In the genomic region with DNA sequence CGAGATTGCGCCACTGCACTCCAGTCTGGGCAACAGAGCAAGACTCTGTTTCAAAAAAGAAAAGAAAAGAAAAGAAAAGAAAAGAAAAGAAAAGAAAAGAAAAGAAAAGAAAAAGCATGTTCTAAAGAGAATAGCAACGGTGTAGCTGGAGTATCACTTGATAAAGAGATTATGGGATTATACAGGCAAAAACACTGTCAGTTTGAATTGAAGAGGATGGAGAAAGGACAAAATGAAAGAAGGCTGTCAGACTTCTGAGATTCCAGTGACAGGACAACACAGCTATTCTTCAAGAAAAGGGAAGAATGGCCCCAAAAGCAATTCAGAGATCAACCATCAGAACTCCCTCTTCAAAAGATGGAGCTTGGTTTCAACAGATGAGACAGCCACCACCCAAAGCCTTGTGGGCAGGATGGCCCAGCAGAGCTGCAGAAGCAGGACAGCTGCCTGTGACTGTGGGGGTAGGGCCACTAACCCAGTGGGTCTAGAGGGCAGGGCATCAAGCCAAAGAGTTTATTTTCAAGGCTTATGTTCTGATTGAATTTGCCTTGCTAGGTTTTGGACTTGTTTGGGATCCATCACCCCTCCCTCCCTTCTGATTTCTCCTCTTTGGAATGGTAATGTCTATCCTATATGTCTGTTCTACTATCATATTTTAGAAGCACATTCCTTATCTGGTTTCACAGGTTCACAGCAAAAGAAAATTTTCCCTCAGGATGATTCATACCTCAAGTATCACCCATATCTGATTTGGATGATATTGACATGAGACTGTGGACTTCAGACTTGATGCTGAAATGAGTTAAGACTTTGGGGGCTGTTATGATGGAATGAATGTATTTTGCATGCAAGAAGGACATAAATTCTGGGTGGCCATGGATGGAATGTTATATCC, we compare ENCODE assay signal across 12 cellular contexts. TPM values are rescaled to one million over a fixed set of nuclear protein-coding genes. Genes with fewer than 3 reads are reported as not detected.
A peak's percentile ranks its signal among the peaks of the same experiment; 100 is the strongest.
DNase-seq lines count a peak whose midpoint lies in the region; ATAC-seq and TF ChIP-seq lines count a peak whose summit lies in the region.
"Had no signal": no experiment of that assay in that cellular context is flagged by ENCODE, and none has a peak within 500 bp of the region (broad histone marks: within the 10 kb centered on the region; RNA-seq: fewer than 3 reads in every experiment).

No MANE protein-coding gene starts in this region.

- no peak overlapping the region for H3K4me3 Mint-ChIP-seq in endodermal cell

- H3K9me3 ChIP-seq in SJCRH30 (replicated peaks) (peaks cover 3% of the 10 kb centered on the region; the same call in 1 of the 2 replicates), endodermal cell (ENCODE audit: control insufficient read depth, low read length) (peaks cover 5% of the 10 kb centered on the region)

- H3K27me3 Mint-ChIP-seq in endodermal cell (ENCODE audit: insufficient read depth): no peaks in the 10 kb centered on the region

- TF ChIP-seq CTCF in endodermal cell (conservative IDR thresholded peaks at IDR 0.05): no peak

- intact Hi-C loops in head of caudate nucleus (cut with DNase I): no loop called here

- WGBS in endodermal cell (ENCODE audit: insufficient coverage in 1 of 2, insufficient read length in 1 of 2), 2 experiments: 84 to 100% methylated on average over 1 to 3 of the region's 3 CpGs

- H3K4me1 ChIP-seq in SJCRH30: peaks cover 13% of the 10 kb centered on the region
- H3K4me1 ChIP-seq in endodermal cell (ENCODE audit: control insufficient read depth, insufficient read depth, low read length): peaks cover 10% of the 10 kb centered on the region

- no peak overlapping the region for H3K4me3 ChIP-seq in SJCRH30
- no peak overlapping the region for H3K4me3 ChIP-seq in endodermal cell (ENCODE audit: low read length)
- H3K4me3 ChIP-seq: left ventricle myocardium inferior had no signal

- H3K4me1 Mint-ChIP-seq in endodermal cell: peaks cover 17% of the 10 kb centered on the region

- H3K27me3 ChIP-seq in SJCRH30 (no peaks in the 10 kb centered on the region), endodermal cell (ENCODE audit: control insufficient read depth, insufficient read depth, low read length, poor library complexity, severe bottlenecking) (no peaks in the 10 kb centered on the region)

- H3K27ac Mint-ChIP-seq in endodermal cell: peak overlapping the region; percentile 4

- H3K9me3 Mint-ChIP-seq in endodermal cell: no peaks in the 10 kb centered on the region

- peak in 2 of 3 donors; percentile 21 to 33 for DNase-seq in stimulated activated CD4-positive, alpha-beta T cell treated with anti-CD3 and anti-CD28 coated beads, Interleukin-12 subunit alpha, Interleukin-12 subunit beta, amount 100 ng/mL, for 48 hours (ENCODE audit: low read depth in 2 of 3, low spot score in 1 of 3)
- DNase-seq in stimulated activated CD4-positive, alpha-beta T cell treated with anti-CD3 and anti-CD28 coated beads, Interleukin-4, amount 100 ng/mL, for 1 hour: no peak
- DNase-seq in SJCRH30: peak; percentile 51 to 62
- no peak for DNase-seq in endodermal cell
- DNase-seq in head of caudate nucleus: no peak
- DNase-seq in GM03348 (ENCODE audit: low spot score): no peak
- DNase-seq: left ventricle myocardium inferior, NCI-H2029, SHP77 had no signal

- H3K9ac ChIP-seq in endodermal cell (ENCODE audit: extremely low read depth, low read length, poor library complexity, severe bottlenecking): no peak overlapping the region

- ATAC-seq in HG03139 (IDR thresholded peaks at IDR 0.05; ENCODE audit: unreplicated experiment) (no peak), GM18498 (IDR thresholded peaks at IDR 0.05; ENCODE audit: unreplicated experiment) (no peak)

- peaks cover 28% of the 10 kb centered on the region for H3K36me3 Mint-ChIP-seq in endodermal cell (ENCODE audit: low read depth)

- peaks cover 65% of the 10 kb centered on the region for H3K36me3 ChIP-seq in SJCRH30
- H3K36me3 ChIP-seq in endodermal cell (ENCODE audit: control insufficient read depth, insufficient read depth, low read length): peaks cover 40% of the 10 kb centered on the region

- H3K27ac ChIP-seq in SJCRH30 (no peak overlapping the region), endodermal cell (ENCODE audit: low read depth, low read length) (no peak overlapping the region)
- H3K27ac ChIP-seq: left ventricle myocardium inferior had no signal

RNA-seq across cellular contexts. Expression of gene RFC1, which starts 17.5 kb away (rescaled TPM):
- 70.1 and 77.8 TPM in 2 replicates for total RNA-seq in SJCRH30 (2014; rRNA removed; shearing (Covaris generic))
- total RNA-seq in endodermal cell: 10 to 100 TPM; 56.4 to 57.0 TPM
- polyA plus RNA-seq in endodermal cell (2013, experiment 1 of 2): 48.7 TPM
- polyA plus RNA-seq in endodermal cell (2013, experiment 2 of 2): 51.5 TPM

RNA-seq across cellular contexts. Expression of gene KLB, which starts 58.1 kb away (rescaled TPM):
- 0.02 TPM in 1 of 2 replicates, not detected in the other for total RNA-seq in SJCRH30 (2014; rRNA removed; shearing (Covaris generic))
- under 1 TPM in 1 of 2 donors, not detected in 1; 0.09 TPM for total RNA-seq in endodermal cell
- polyA plus RNA-seq in endodermal cell (2013, experiment 1 of 2): not detected
- not detected for polyA plus RNA-seq in endodermal cell (2013, experiment 2 of 2)
- total RNA-seq: chondrocyte, left ventricle myocardium inferior had no signal

Comparison
In these comparisons a context has a peak if more than half of its experiments do, and no peak if none do; other contexts are left out.
1. DNase-seq: peak in stimulated activated CD4-positive, alpha-beta T cell treated with anti-CD3 and anti-CD28 coated beads, Interleukin-12 subunit alpha, Interleukin-12 subunit beta, amount 100 ng/mL, for 48 hours (2 of 3) and SJCRH30 (2 of 2); none in stimulated activated CD4-positive, alpha-beta T cell treated with anti-CD3 and anti-CD28 coated beads, Interleukin-4, amount 100 ng/mL, for 1 hour (single experiment), endodermal cell (single experiment), head of caudate nucleus (0 of 42) and GM03348 (single experiment).